ENCODE assay signal across 8 cellular contexts in genomic region chr7:101138149-101138870, GRCh38. TPM values are rescaled to one million over a fixed set of nuclear protein-coding genes. Genes with fewer than 3 reads are reported as not detected.
A peak's percentile ranks its signal among the peaks of the same experiment; 100 is the strongest.
DNase-seq lines count a peak whose midpoint lies in the region; ATAC-seq and TF ChIP-seq lines count a peak whose summit lies in the region.

No MANE protein-coding gene starts in this region.

- peak overlapping the region; percentile 43 for H3K4me3 Mint-ChIP-seq in activated CD4-positive, alpha-beta T cell treated with anti-CD3 and anti-CD28 coated beads for 36 hours

- peaks cover 7% of the 10 kb centered on the region for H3K27me3 Mint-ChIP-seq in activated CD4-positive, alpha-beta T cell treated with anti-CD3 and anti-CD28 coated beads for 36 hours

- H3K27ac ChIP-seq in colonic mucosa (peak overlapping the region; percentile 23), lung (ENCODE audit: low read depth in 1 of 2, low read length in 1 of 2) (peak overlapping the region; percentile 54 to 82)

- no peak overlapping the region for H3K4me3 ChIP-seq in colonic mucosa
- H3K4me3 ChIP-seq in lung: no peak overlapping the region

- peak overlapping the region in 1 of 2 donors; percentile 51 for H3K9ac ChIP-seq in colonic mucosa (ENCODE audit: low read depth in 2 of 2, low read length in 2 of 2)

- H3K9me3 ChIP-seq in colonic mucosa (no peaks in the 10 kb centered on the region), lung (ENCODE audit: control insufficient read depth in 2 of 2, insufficient read depth in 1 of 2, low read length in 1 of 2) (no peaks in the 10 kb centered on the region)

- TF ChIP-seq CTCF in colonic mucosa (IDR thresholded peaks at IDR 0.05) (peak; percentile 83), lung (IDR thresholded peaks at IDR 0.05; ENCODE audit: control extremely low read depth, extremely low read depth) (peak; percentile 20)

- H3K27ac Mint-ChIP-seq in activated CD4-positive, alpha-beta T cell treated with anti-CD3 and anti-CD28 coated beads for 36 hours: no peak overlapping the region

- POLR2A ChIA-PET in activated CD4-positive, alpha-beta T cell treated with anti-CD3 and anti-CD28 coated beads for 36 hours (lab: Charles Lee): no interaction called here

- H3K4me1 ChIP-seq in colonic mucosa (peaks cover 5% of the 10 kb centered on the region), lung (ENCODE audit: control insufficient read depth in 2 of 2, insufficient read depth in 2 of 2, low read length in 2 of 2) (peaks cover 0 to 13% of the 10 kb centered on the region in 2 donors)

- no peaks in the 10 kb centered on the region for H3K36me3 ChIP-seq in colonic mucosa
- H3K36me3 ChIP-seq in lung (ENCODE audit: control insufficient read depth in 2 of 2, insufficient read depth in 2 of 2, low read length in 2 of 2): peaks cover 11 to 15% of the 10 kb centered on the region in 2 donors

- H3K27me3 ChIP-seq in colonic mucosa (no peaks in the 10 kb centered on the region), lung (ENCODE audit: control insufficient read depth, insufficient read depth) (no peaks in the 10 kb centered on the region)

- no peaks in the 10 kb centered on the region for H3K9me3 Mint-ChIP-seq in activated CD4-positive, alpha-beta T cell treated with anti-CD3 and anti-CD28 coated beads for 36 hours (ENCODE audit: low read depth)

- ATAC-seq in HG02798 (IDR thresholded peaks at IDR 0.05; ENCODE audit: poor library complexity, unreplicated experiment): peak; percentile 72
- ATAC-seq in activated CD4-positive, alpha-beta T cell treated with anti-CD3 and anti-CD28 coated beads for 36 hours: peak; percentile 91
- ATAC-seq in lung (ENCODE audit: insufficient read depth, low FRiP score): peak; percentile 86
- no peak for ATAC-seq in GM21367 (IDR thresholded peaks at IDR 0.05; ENCODE audit: unreplicated experiment)

- no peaks in the 10 kb centered on the region for H3K36me3 Mint-ChIP-seq in activated CD4-positive, alpha-beta T cell treated with anti-CD3 and anti-CD28 coated beads for 36 hours (ENCODE audit: low read depth)

- WGBS in lung, 2 donors: 7 to 8% methylated on average over 17 of the region's 17 CpGs

- DNase-seq in GM04503 (ENCODE audit: low read depth) (peak; percentile 83), NCI-H2196 treated with DMSO at 0.1 percent for 48 hours (lab: John Stamatoyannopoulos, UW; ENCODE audit: unreplicated experiment) (peak; percentile 86), colonic mucosa (peak; percentile 81), lung (ENCODE audit: low spot score) (peak; percentile 80)
- DNase-seq in activated CD4-positive, alpha-beta T cell treated with anti-CD3 and anti-CD28 coated beads for 36 hours: peak; percentile 94
- peak; percentile 77 for DNase-seq in stimulated activated CD8-positive, alpha-beta memory T cell treated with anti-CD3 and anti-CD28 coated beads, Interleukin-15, amount 100 ng/mL, for 1 hour (ENCODE audit: low read depth)

- CTCF ChIA-PET in activated CD4-positive, alpha-beta T cell treated with anti-CD3 and anti-CD28 coated beads for 36 hours (lab: Charles Lee): interaction anchor here (0.6 to 1.5 kb wide), 4 partner anchors 7 to 54 kb away, joined by 3 to 5 read pairs (median 3); partner anchors contain the start of gene SERPINE1

- intact Hi-C loops in activated CD4-positive, alpha-beta T cell treated with anti-CD3 and anti-CD28 coated beads for 36 hours (cut with DNase I, micrococcal nuclease): loop anchor here (1.0 to 2.0 kb wide), 4 partner anchors 16 to 79 kb away; partner anchors contain the start of genes TRIM56 (in 2 of the 2), AP1S1 (in 1 of the 2) and PLOD3 (in 1 of the 2)
- intact Hi-C loops in colonic mucosa (cut with DNase I): no loop called here

- peaks cover 58% of the 10 kb centered on the region for H3K4me1 Mint-ChIP-seq in activated CD4-positive, alpha-beta T cell treated with anti-CD3 and anti-CD28 coated beads for 36 hours

RNA-seq across cellular contexts. Expression of gene SERPINE1, which starts 11.4 kb away (rescaled TPM):
- total RNA-seq in activated CD4-positive, alpha-beta T cell treated with anti-CD3 and anti-CD28 coated beads for 36 hours: under 1 TPM; 0.05 to 0.07 TPM
- 1 to 10 TPM; 1.4 to 6.1 TPM for total RNA-seq in colonic mucosa
- total RNA-seq in lung: 10 to 100 TPM; 18.6 to 55.4 TPM
- 100 to 1,000 TPM in 1 of 2 donors, 10 to 100 TPM in 1; 12.4 to 436 TPM for polyA plus RNA-seq in lung

RNA-seq across cellular contexts. Expression of gene AP1S1, which starts 16.0 kb away (rescaled TPM):
- 10 to 100 TPM; 33.7 to 43.0 TPM for total RNA-seq in activated CD4-positive, alpha-beta T cell treated with anti-CD3 and anti-CD28 coated beads for 36 hours
- 100 to 1,000 TPM; 111 to 127 TPM for total RNA-seq in colonic mucosa
- 10 to 100 TPM; 42.7 to 74.7 TPM for total RNA-seq in lung
- polyA plus RNA-seq in lung: 10 to 100 TPM; 54.9 to 66.9 TPM

RNA-seq across cellular contexts. Expression of gene VGF, which starts 27.1 kb away (rescaled TPM):
- total RNA-seq in activated CD4-positive, alpha-beta T cell treated with anti-CD3 and anti-CD28 coated beads for 36 hours: under 1 TPM; 0.09 to 0.11 TPM
- total RNA-seq in colonic mucosa (1 to 10 TPM in 1 of 2 donors, under 1 TPM in 1; 0.90 to 3.1 TPM), lung (1 to 10 TPM in 1 of 2 donors, under 1 TPM in 1; 0.55 to 1.4 TPM)
- polyA plus RNA-seq in lung: under 1 TPM; 0.08 to 0.29 TPM

RNA-seq across cellular contexts. Expression of gene NAT16, which starts 41.8 kb away (rescaled TPM):
- not detected for total RNA-seq in activated CD4-positive, alpha-beta T cell treated with anti-CD3 and anti-CD28 coated beads for 36 hours
- total RNA-seq in colonic mucosa (not detected), lung (not detected)
- polyA plus RNA-seq in lung: under 1 TPM in 1 of 2 donors, not detected in 1; 0.01 TPM

RNA-seq across cellular contexts. Expression of gene TRIM56, which starts 53.0 kb away (rescaled TPM):
- total RNA-seq in activated CD4-positive, alpha-beta T cell treated with anti-CD3 and anti-CD28 coated beads for 36 hours: 10 to 100 TPM; 35.3 to 40.8 TPM
- 10 to 100 TPM; 33.7 to 47.9 TPM for total RNA-seq in colonic mucosa
- 10 to 100 TPM; 32.6 to 56.6 TPM for total RNA-seq in lung
- polyA plus RNA-seq in lung: 10 to 100 TPM; 14.4 to 15.7 TPM
